Comparison of ENCODE assay signal across 20 cellular contexts in genomic region chr7:4279210-4279609, GRCh38.
"Had no signal": no experiment of that assay in that cellular context is flagged by ENCODE, and none has a peak within 500 bp of the region (broad histone marks: within the 10 kb centered on the region; RNA-seq: fewer than 3 reads in every experiment).

No MANE protein-coding gene starts in this region.

- H3K36me3 ChIP-seq: left ventricle myocardium inferior, prostate gland, upper lobe of left lung, WERI-Rb-1 had no signal

- H3K4me1 Mint-ChIP-seq: activated naive CD8-positive, alpha-beta T cell treated with anti-CD3 and anti-CD28 coated beads, Interleukin-2, amount 10 ng/mL, durations not matched to agents 7 days and 5 days; immature natural killer cell; natural killer cell had no signal

- H3K9me3 ChIP-seq: prostate gland, upper lobe of left lung had no signal

- H3K4me3 ChIP-seq: left ventricle myocardium inferior, prostate gland, upper lobe of left lung had no signal

- H3K36me3 Mint-ChIP-seq: activated naive CD8-positive, alpha-beta T cell treated with anti-CD3 and anti-CD28 coated beads, Interleukin-2, amount 10 ng/mL, durations not matched to agents 7 days and 5 days; immature natural killer cell had no signal

- H3K4me3 Mint-ChIP-seq: activated naive CD8-positive, alpha-beta T cell treated with anti-CD3 and anti-CD28 coated beads, Interleukin-2, amount 10 ng/mL, durations not matched to agents 7 days and 5 days; immature natural killer cell; natural killer cell had no signal

- H3K27me3 ChIP-seq: upper lobe of left lung had no signal

- ATAC-seq: natural killer cell; stimulated activated naive CD8-positive, alpha-beta T cell treated with anti-CD3 and anti-CD28 coated beads, Interleukin-15, Interleukin-2, amounts not matched to agents 100 U/mL and 50 U/mL, for 24 hours had no signal

- DNase-seq: activated CD4-positive, alpha-beta T cell treated with anti-CD3 and anti-CD28 coated beads for 1 hour; activated naive CD4-positive, alpha-beta T cell; activated naive CD8-positive, alpha-beta T cell treated with anti-CD3 and anti-CD28 coated beads, Interleukin-2, amount 10 ng/mL, durations not matched to agents 7 days and 5 days; activated T-cell treated with anti-CD3 and anti-CD28 coated beads, Interleukin-2, amount 50 U/mL, for 1 hour; amniotic stem cell; effector CD4-positive, alpha-beta T cell; foreskin fibroblast; immature natural killer cell; kidney glomerular epithelial cell; left ventricle myocardium inferior; mammary epithelial cell; midbrain; natural killer cell; stimulated activated CD4-positive, alpha-beta T cell treated with anti-CD3 and anti-CD28 coated beads, Interleukin-4, amount 100 ng/mL, for 4 hours; stimulated activated naive CD8-positive, alpha-beta T cell treated with anti-CD3 and anti-CD28 coated beads, Interleukin-15, Interleukin-2, amounts not matched to agents 100 U/mL and 50 U/mL, for 24 hours; T-helper 2 cell; upper lobe of left lung; WERI-Rb-1 had no signal

- H3K27ac ChIP-seq: left ventricle myocardium inferior, prostate gland, upper lobe of left lung, WERI-Rb-1 had no signal

- H3K4me1 ChIP-seq: left ventricle myocardium inferior, prostate gland, upper lobe of left lung had no signal

- H3K27ac Mint-ChIP-seq: activated naive CD8-positive, alpha-beta T cell treated with anti-CD3 and anti-CD28 coated beads, Interleukin-2, amount 10 ng/mL, durations not matched to agents 7 days and 5 days; activated T-helper 2 cell treated with anti-CD3 and anti-CD28 coated beads, Interferon-gamma antibody, Interleukin-2, Interleukin-4, amounts not matched to agents 10 μg/mL and 5 μg/mL and 100 μg/mL, durations not matched to agents 14 hours and 24 hours and 36 hours; immature natural killer cell; natural killer cell had no signal
